ENCODE assay signal across 8 cellular contexts in genomic region chr6:89590133-89590532, GRCh38.
"Had no signal": no experiment of that assay in that cellular context is flagged by ENCODE, and none has a peak within 500 bp of the region (broad histone marks: within the 10 kb centered on the region; RNA-seq: fewer than 3 reads in every experiment).

No MANE protein-coding gene starts in this region.

- H3K27ac Mint-ChIP-seq: HFFc6, IgD-negative memory B cell had no signal

- H3K4me3 Mint-ChIP-seq: HFFc6, IgD-negative memory B cell had no signal

- H3K9ac ChIP-seq: GM23248 had no signal

- H3K36me3 Mint-ChIP-seq: IgD-negative memory B cell had no signal

- H3K4me1 ChIP-seq: HAP-1 had no signal

- H3K4me3 ChIP-seq: GM23248, HAP-1 had no signal

- H3K27ac ChIP-seq: GM23248, HL-60 had no signal

- H3K9me3 ChIP-seq: HAP-1 had no signal

- H2AFZ ChIP-seq: GM23248 had no signal

- DNase-seq: GM23248, GOT3, H7, HFFc6, KBM-7 had no signal

- H3K9me3 Mint-ChIP-seq: HFFc6, IgD-negative memory B cell had no signal

- H3K27me3 Mint-ChIP-seq: IgD-negative memory B cell had no signal

- H3K36me3 ChIP-seq: HAP-1 had no signal
